In genomic region chr20:3751664-3752385, GRCh38 we compare ENCODE assay signal across 8 cellular contexts. TPM values are rescaled to one million over a fixed set of nuclear protein-coding genes. Genes with fewer than 3 reads are reported as not detected.
DNase-seq lines count a peak whose midpoint lies in the region; ATAC-seq and TF ChIP-seq lines count a peak whose summit lies in the region.

No MANE protein-coding gene starts in this region.

- no peak overlapping the region for H3K27ac Mint-ChIP-seq in activated CD4-positive, alpha-beta memory T cell treated with anti-CD3 and anti-CD28 coated beads, Interleukin-2, amount 10 ng/mL, durations not matched to agents 7 days and 5 days
- H3K27ac Mint-ChIP-seq in neural progenitor cell, result no peak overlapping the region

- ATAC-seq in esophagus mucosa (peak; percentile 65), upper lobe of left lung (ENCODE audit: low FRiP score in 2 of 2) (peak; percentile 17 to 60), GM21825 (IDR thresholded peaks at IDR 0.05; ENCODE audit: unreplicated experiment) (no peak)

- TF ChIP-seq CTCF in neural progenitor cell (IDR thresholded peaks at IDR 0.05) (no peak), upper lobe of left lung (IDR thresholded peaks at IDR 0.05) (no peak)

- TF ChIP-seq EP300 in upper lobe of left lung (IDR thresholded peaks at IDR 0.05), result no peak

- peak overlapping the region; percentile 56 for H2AFZ ChIP-seq in neural progenitor cell (replicated peaks)

- DNase-seq in NCI-H128 (lab: John Stamatoyannopoulos, UW; ENCODE audit: unreplicated experiment), result peak; percentile 74
- DNase-seq in activated CD4-positive, alpha-beta memory T cell treated with anti-CD3 and anti-CD28 coated beads, Interleukin-2, amount 10 ng/mL, durations not matched to agents 7 days and 5 days, result peak; percentile 63
- peak; percentile 87 for DNase-seq in neural progenitor cell (ENCODE audit: low spot score)
- DNase-seq in upper lobe of left lung, result peak; percentile 49 to 91
- DNase-seq in NCI-H446 (lab: John Stamatoyannopoulos, UW), result no peak
- no peak for DNase-seq in amniotic stem cell (lab: John Stamatoyannopoulos, UW)

- H3K9me3 ChIP-seq in neural progenitor cell (ENCODE audit: low read depth) (no peaks in the 10 kb centered on the region), upper lobe of left lung (no peaks in the 10 kb centered on the region)

- no peaks in the 10 kb centered on the region for H3K36me3 Mint-ChIP-seq in activated CD4-positive, alpha-beta memory T cell treated with anti-CD3 and anti-CD28 coated beads, Interleukin-2, amount 10 ng/mL, durations not matched to agents 7 days and 5 days (ENCODE audit: low read depth)
- H3K36me3 Mint-ChIP-seq in neural progenitor cell, result peaks cover 11% of the 10 kb centered on the region

- H3K27ac ChIP-seq in neural progenitor cell (no peak overlapping the region), upper lobe of left lung (no peak overlapping the region)

- H3K27me3 ChIP-seq in neural progenitor cell (peaks cover 62% of the 10 kb centered on the region), upper lobe of left lung (no peaks in the 10 kb centered on the region)

- peaks cover 26% of the 10 kb centered on the region for H3F3A ChIP-seq in neural progenitor cell (ENCODE audit: low read depth)

- 41 to 76% methylated on average over 11 to 34 of the region's 96 CpGs for WGBS in upper lobe of left lung, 2 donors

- H3K4me3 ChIP-seq in neural progenitor cell (peak overlapping the region; percentile 45), upper lobe of left lung (peak overlapping the region in 3 of 4 donors; percentile 41 to 49 (median 48))

- no peak for TF ChIP-seq POLR2A in upper lobe of left lung (IDR thresholded peaks at IDR 0.05)

- H3K36me3 ChIP-seq in neural progenitor cell (no peaks in the 10 kb centered on the region), upper lobe of left lung (peaks cover 0 to 53% (median 23%) of the 10 kb centered on the region in 4 donors)

- H4K20me1 ChIP-seq in neural progenitor cell (ENCODE audit: low read depth), result peaks cover 25% of the 10 kb centered on the region

- H3K4me2 ChIP-seq in neural progenitor cell, result peak overlapping the region; percentile 82

- H3K4me3 Mint-ChIP-seq in activated CD4-positive, alpha-beta memory T cell treated with anti-CD3 and anti-CD28 coated beads, Interleukin-2, amount 10 ng/mL, durations not matched to agents 7 days and 5 days, result peak overlapping the region; percentile 52
- H3K4me3 Mint-ChIP-seq in neural progenitor cell, result peak overlapping the region; percentile 74

- H3K4me1 ChIP-seq in neural progenitor cell (peaks cover 4% of the 10 kb centered on the region), upper lobe of left lung (peaks cover 6 to 45% (median 12%) of the 10 kb centered on the region in 4 donors)

- H3K9me3 Mint-ChIP-seq in activated CD4-positive, alpha-beta memory T cell treated with anti-CD3 and anti-CD28 coated beads, Interleukin-2, amount 10 ng/mL, durations not matched to agents 7 days and 5 days, result no peaks in the 10 kb centered on the region
- peaks cover 6% of the 10 kb centered on the region for H3K9me3 Mint-ChIP-seq in neural progenitor cell

- H3K9ac ChIP-seq in neural progenitor cell, result no peak overlapping the region

- H3K4me1 Mint-ChIP-seq in activated CD4-positive, alpha-beta memory T cell treated with anti-CD3 and anti-CD28 coated beads, Interleukin-2, amount 10 ng/mL, durations not matched to agents 7 days and 5 days, result peaks cover 15% of the 10 kb centered on the region
- H3K4me1 Mint-ChIP-seq in neural progenitor cell, result peaks cover 13% of the 10 kb centered on the region

- H3K79me2 ChIP-seq in neural progenitor cell (ENCODE audit: low read depth), result no peaks in the 10 kb centered on the region

- no peaks in the 10 kb centered on the region for H3K27me3 Mint-ChIP-seq in activated CD4-positive, alpha-beta memory T cell treated with anti-CD3 and anti-CD28 coated beads, Interleukin-2, amount 10 ng/mL, durations not matched to agents 7 days and 5 days
- H3K27me3 Mint-ChIP-seq in neural progenitor cell (ENCODE audit: insufficient read depth, low read depth), result peaks cover 38% of the 10 kb centered on the region

- CTCF ChIA-PET in activated CD4-positive, alpha-beta memory T cell treated with anti-CD3 and anti-CD28 coated beads, Interleukin-2, amount 10 ng/mL, durations not matched to agents 7 days and 5 days (lab: Charles Lee), result interaction anchor here (0.6 to 6.3 kb wide), 7 partner anchors 9 to 333 kb away, joined by 3 to 43 read pairs (median 5); partner anchors contain the start of genes ADISSP and AP5S1

- POLR2A ChIA-PET in activated CD4-positive, alpha-beta memory T cell treated with anti-CD3 and anti-CD28 coated beads, Interleukin-2, amount 10 ng/mL, durations not matched to agents 7 days and 5 days (lab: Charles Lee), result interaction anchor here (0.7 to 1.4 kb wide), 3 partner anchors 16 to 189 kb away, joined by 3 read pairs; partner anchors contain the start of genes ADISSP and AP5S1

RNA-seq across cellular contexts. Expression of gene ADISSP, which starts 15.7 kb away (rescaled TPM):
- 10 to 100 TPM; 20.7 to 23.4 TPM for total RNA-seq in activated CD4-positive, alpha-beta memory T cell treated with anti-CD3 and anti-CD28 coated beads, Interleukin-2, amount 10 ng/mL, durations not matched to agents 7 days and 5 days
- 29.1 TPM for total RNA-seq in esophagus mucosa
- 17.6 and 42.8 TPM in 2 replicates for total RNA-seq in neural progenitor cell (ENCODE audit: low replicate concordance)
- total RNA-seq in upper lobe of left lung, result 10 to 100 TPM in 5 of 6 donors, 1 to 10 TPM in 1; 6.7 to 41.9 (median 39.1) TPM

RNA-seq across cellular contexts. Expression of gene HSPA12B, which starts 19.3 kb away (rescaled TPM):
- total RNA-seq in activated CD4-positive, alpha-beta memory T cell treated with anti-CD3 and anti-CD28 coated beads, Interleukin-2, amount 10 ng/mL, durations not matched to agents 7 days and 5 days, result under 1 TPM in 1 of 2 experiments, not detected in 1; 0.08 TPM
- total RNA-seq in esophagus mucosa (1.2 TPM), neural progenitor cell (ENCODE audit: low replicate concordance) (0.15 and 0.71 TPM in 2 replicates), upper lobe of left lung (10 to 100 TPM; 18.4 to 53.7 (median 21.5) TPM)

RNA-seq across cellular contexts. Expression of gene SPEF1, which starts 29.4 kb away (rescaled TPM):
- total RNA-seq in activated CD4-positive, alpha-beta memory T cell treated with anti-CD3 and anti-CD28 coated beads, Interleukin-2, amount 10 ng/mL, durations not matched to agents 7 days and 5 days, result not detected
- total RNA-seq in esophagus mucosa, result not detected
- total RNA-seq in neural progenitor cell (ENCODE audit: low replicate concordance), result 0.34 and 1.2 TPM in 2 replicates
- 10 to 100 TPM in 1 of 6 donors, 1 to 10 TPM in 4, under 1 TPM in 1; 0.34 to 15.1 (median 5.4) TPM for total RNA-seq in upper lobe of left lung

RNA-seq across cellular contexts. Expression of gene CENPB, which starts 34.7 kb away (rescaled TPM):
- total RNA-seq in activated CD4-positive, alpha-beta memory T cell treated with anti-CD3 and anti-CD28 coated beads, Interleukin-2, amount 10 ng/mL, durations not matched to agents 7 days and 5 days, result 10 to 100 TPM; 67.0 to 68.0 TPM
- total RNA-seq in esophagus mucosa (50.8 TPM), neural progenitor cell (ENCODE audit: low replicate concordance) (5.0 and 28.9 TPM in 2 replicates), upper lobe of left lung (100 to 1,000 TPM in 2 of 6 donors, 10 to 100 TPM in 4; 56.6 to 125 (median 89.7) TPM)

RNA-seq across cellular contexts. Expression of gene SIGLEC1, which starts 39.4 kb away (rescaled TPM):
- total RNA-seq in activated CD4-positive, alpha-beta memory T cell treated with anti-CD3 and anti-CD28 coated beads, Interleukin-2, amount 10 ng/mL, durations not matched to agents 7 days and 5 days, result under 1 TPM in 1 of 2 experiments, not detected in 1; 0.03 TPM
- total RNA-seq in esophagus mucosa (0.80 TPM), neural progenitor cell (ENCODE audit: low replicate concordance) (not detected in 2 replicates), upper lobe of left lung (10 to 100 TPM; 14.4 to 69.9 (median 60.7) TPM)

Comparison
In these comparisons a context has a peak if more than half of its experiments do, and no peak if none do; other contexts are left out.
1. DNase-seq: peak in NCI-H128 (single experiment), activated CD4-positive, alpha-beta memory T cell treated with anti-CD3 and anti-CD28 coated beads, Interleukin-2, amount 10 ng/mL, durations not matched to agents 7 days and 5 days (single experiment), neural progenitor cell (single experiment) and upper lobe of left lung (2 of 2); none in NCI-H446 (0 of 2) and amniotic stem cell (single experiment).